In the genomic region with DNA sequence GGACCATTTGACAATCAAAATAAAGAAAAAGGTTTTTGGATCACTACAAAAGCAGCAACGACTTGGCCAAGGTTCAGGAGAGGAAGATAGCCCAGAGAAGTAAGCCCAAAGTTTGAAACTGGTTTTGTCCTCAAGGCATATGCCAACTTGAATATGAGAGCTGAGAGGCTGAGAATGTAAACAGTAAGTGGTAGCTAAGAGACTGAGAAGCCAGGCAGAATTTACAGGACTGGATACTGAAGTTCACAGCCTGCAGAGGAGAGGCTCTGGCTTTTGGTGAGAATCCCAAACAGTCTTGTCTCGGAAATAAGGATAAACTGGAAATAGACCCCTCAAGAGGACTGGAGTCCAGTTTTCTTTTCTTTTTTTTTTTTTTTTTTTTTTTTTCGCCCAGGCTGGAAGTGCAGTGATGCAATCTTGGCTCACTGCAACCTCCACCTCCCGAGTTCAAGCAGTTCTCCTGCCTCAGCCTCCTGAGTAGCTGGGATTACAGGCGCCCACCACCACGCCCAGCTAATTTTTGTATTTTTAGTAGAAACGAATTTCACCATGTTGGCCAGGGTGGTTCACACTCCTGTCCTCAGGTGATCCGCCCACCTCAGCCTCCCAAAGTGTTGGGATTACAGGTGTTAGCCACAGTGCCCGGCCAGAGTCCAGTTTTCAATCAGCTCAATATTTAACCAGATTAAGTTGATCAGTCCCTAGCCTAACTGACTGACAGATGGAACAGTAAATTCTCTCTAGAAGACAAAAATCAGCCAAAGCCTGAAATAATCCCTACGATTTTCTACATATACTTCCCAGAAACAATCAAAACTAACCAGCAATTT, we compare ENCODE assay signal across 9 cellular contexts.
"Had no signal": no experiment of that assay in that cellular context is flagged by ENCODE, and none has a peak within 500 bp of the region (broad histone marks: within the 10 kb centered on the region; RNA-seq: fewer than 3 reads in every experiment).

No MANE protein-coding gene starts in this region.

- H3K4me1 Mint-ChIP-seq: GM23338, H9 had no signal

- DNase-seq: H9, HCEC 1CT, IMR-90, KG1 had no signal

- FAIRE-seq: H1, H54, K562 had no signal

- H3K27ac Mint-ChIP-seq: GM23338, H9 had no signal

- H3K4me2 ChIP-seq: GM23338 had no signal

- H2AFZ ChIP-seq: GM23338 had no signal

- H3K9me3 Mint-ChIP-seq: GM23338, H9 had no signal

- ATAC-seq: GM23338, K562 had no signal

- H3K4me3 Mint-ChIP-seq: GM23338, H9 had no signal

- H3K27ac ChIP-seq: HL-60 had no signal

- H3K4me3 ChIP-seq: GM23338, K562 had no signal
